Comparison of ENCODE assay signal across 11 cellular contexts in genomic region chr6:154932562-154933027, GRCh38.
DNase-seq lines count a peak whose midpoint lies in the region; ATAC-seq, FAIRE-seq and TF ChIP-seq lines count a peak whose summit lies in the region.
"Had no signal": no experiment of that assay in that cellular context is flagged by ENCODE, and none has a peak within 500 bp of the region (broad histone marks: within the 10 kb centered on the region; RNA-seq: fewer than 3 reads in every experiment).

No MANE protein-coding gene starts in this region.

- ATAC-seq in GM18907 (IDR thresholded peaks at IDR 0.05; ENCODE audit: unreplicated experiment), result no peak
- no peak for ATAC-seq in GM21723 (IDR thresholded peaks at IDR 0.05; ENCODE audit: unreplicated experiment)

- H3K9ac ChIP-seq in kidney (ENCODE audit: low read length in 2 of 2), result no peak overlapping the region

- no peak overlapping the region for H3K27ac ChIP-seq in kidney (ENCODE audit: low read depth in 2 of 2, low read length in 2 of 2)
- H3K27ac ChIP-seq: vagina had no signal

- no peak for TF ChIP-seq CTCF in kidney (IDR thresholded peaks at IDR 0.05; ENCODE audit: borderline replicate concordance, extremely low read depth, insufficient read depth)

- no peaks in the 10 kb centered on the region for H3K4me1 ChIP-seq in kidney (ENCODE audit: control insufficient read depth in 1 of 2, insufficient read depth in 1 of 2, low read depth in 1 of 2, low read length in 2 of 2)

- H3K4me3 ChIP-seq in kidney (ENCODE audit: low read length in 2 of 2), result no peak overlapping the region
- H3K4me3 ChIP-seq: vagina had no signal

- intact Hi-C loops in kidney (cut with DNase I), result no loop called here

- H3K9me3 ChIP-seq in kidney (ENCODE audit: control insufficient read depth in 1 of 2, low read length in 2 of 2), result no peaks in the 10 kb centered on the region
- H3K9me3 ChIP-seq: vagina had no signal

- DNase-seq in AG08396 (ENCODE audit: low spot score) (peak; percentile 46), HTR-8/SVneo (ENCODE audit: insufficient read length, low spot score) (peak; percentile 57), astrocyte of the hippocampus (ENCODE audit: low read depth, low spot score) (peak; percentile 81), islet precursor cell (peak; percentile 90), SKM-1 (lab: John Stamatoyannopoulos, UW; ENCODE audit: unreplicated experiment) (no peak), kidney (no peak)
- DNase-seq: NCI-H1436 treated with DMSO at 0.1 percent for 48 hours; stimulated activated CD4-positive, alpha-beta T cell treated with anti-CD3 and anti-CD28 coated beads, Interleukin-2, amount 100 ng/mL, for 24 hours had no signal

- H3K36me3 ChIP-seq in kidney (ENCODE audit: control insufficient read depth in 1 of 2, insufficient read depth in 2 of 2, low read length in 2 of 2), result no peaks in the 10 kb centered on the region
- H3K36me3 ChIP-seq: vagina had no signal

- FAIRE-seq in HTR-8/SVneo (lab: Jason Lieb, UNC), result no peak
- FAIRE-seq in kidney (lab: Jason Lieb, UNC), result no peak

Comparison
In these comparisons a context has a peak if more than half of its experiments do, and no peak if none do; other contexts are left out.
1. DNase-seq: peak in AG08396 (single experiment), HTR-8/SVneo (single experiment), astrocyte of the hippocampus (single experiment) and islet precursor cell (single experiment); none in SKM-1 (single experiment) and kidney (single experiment).